ENCODE assay signal across 10 cellular contexts in genomic region chr1:15948091-15948591, GRCh38. TPM values are rescaled to one million over a fixed set of nuclear protein-coding genes. Genes with fewer than 3 reads are reported as not detected.
DNase-seq lines count a peak whose midpoint lies in the region; ATAC-seq and TF ChIP-seq lines count a peak whose summit lies in the region.
"Had no signal": no experiment of that assay in that cellular context is flagged by ENCODE, and none has a peak within 500 bp of the region (broad histone marks: within the 10 kb centered on the region; RNA-seq: fewer than 3 reads in every experiment).

No MANE protein-coding gene starts in this region.

- H3K4me1 ChIP-seq in skeletal muscle satellite cell (ENCODE audit: control insufficient read depth, insufficient read depth, low read length), result peaks cover 58% of the 10 kb centered on the region

- peaks cover 59% of the 10 kb centered on the region for H3K4me1 Mint-ChIP-seq in T-helper 17 cell
- H3K4me1 Mint-ChIP-seq in mesothelial cell of epicardium, result peaks cover 42% of the 10 kb centered on the region

- H3K27ac Mint-ChIP-seq in T-helper 17 cell, result peak overlapping the region; percentile 99
- H3K27ac Mint-ChIP-seq in mesothelial cell of epicardium, result no peak overlapping the region

- H3K36me3 ChIP-seq in skeletal muscle satellite cell (ENCODE audit: insufficient read depth, low read length), result peaks cover 43% of the 10 kb centered on the region

- ATAC-seq in T-helper 17 cell (no peak), GM21576 (IDR thresholded peaks at IDR 0.05; ENCODE audit: unreplicated experiment) (no peak)

- TF ChIP-seq CTCF in fibroblast of the aortic adventitia (IDR thresholded peaks at IDR 0.05; ENCODE audit: insufficient read depth, low read length) (no peak), mesothelial cell of epicardium (IDR thresholded peaks at IDR 0.05; ENCODE audit: unreplicated experiment) (no peak)

- H3K27me3 Mint-ChIP-seq in T-helper 17 cell (no peaks in the 10 kb centered on the region), mesothelial cell of epicardium (ENCODE audit: low read depth) (no peaks in the 10 kb centered on the region)

- H3K9ac ChIP-seq in skeletal muscle satellite cell (ENCODE audit: low read depth, low read length), result peak overlapping the region; percentile 95

- peaks cover 5% of the 10 kb centered on the region for H3K36me3 Mint-ChIP-seq in T-helper 17 cell (ENCODE audit: low read depth)
- H3K36me3 Mint-ChIP-seq in mesothelial cell of epicardium, result peaks cover 19% of the 10 kb centered on the region

- H3K27me3 ChIP-seq in skeletal muscle satellite cell (ENCODE audit: control insufficient read depth, insufficient read depth, low read length), result no peaks in the 10 kb centered on the region

- H3K4me3 Mint-ChIP-seq in T-helper 17 cell, result peak overlapping the region; percentile 70
- no peak overlapping the region for H3K4me3 Mint-ChIP-seq in mesothelial cell of epicardium

- no peaks in the 10 kb centered on the region for H3K9me3 ChIP-seq in T-helper 17 cell (ENCODE audit: control insufficient read depth, low read length, poor library complexity, severe bottlenecking)
- no peaks in the 10 kb centered on the region for H3K9me3 ChIP-seq in skeletal muscle satellite cell (replicated peaks; ENCODE audit: low read length)

- peak overlapping the region; percentile 91 for H3K4me2 ChIP-seq in skeletal muscle satellite cell (ENCODE audit: low read length)

- no peak overlapping the region for H3K4me3 ChIP-seq in fibroblast of the aortic adventitia (ENCODE audit: low read depth, low read length)
- peak overlapping the region; percentile 18 for H3K4me3 ChIP-seq in skeletal muscle satellite cell (ENCODE audit: low read length)

- no peaks in the 10 kb centered on the region for H3K9me3 Mint-ChIP-seq in mesothelial cell of epicardium

- DNase-seq in Daoy (ENCODE audit: low read depth), result peak; percentile 63
- DNase-seq in T-helper 17 cell, result no peak
- peak; percentile 18 for DNase-seq in fibroblast of the aortic adventitia (ENCODE audit: low read depth)
- no peak for DNase-seq in COR-L47 (lab: John Stamatoyannopoulos, UW)
- no peak for DNase-seq in mesothelial cell of epicardium (ENCODE audit: low spot score in 2 of 2, unreplicated experiment in 2 of 2)
- DNase-seq in cerebellar nuclear complex (lab: John Stamatoyannopoulos, UW), result no peak
- DNase-seq: DMS79 treated with DMSO at 0.1 percent for 48 hours had no signal

RNA-seq across cellular contexts. Expression of gene ZBTB17, which starts 27.8 kb away (rescaled TPM):
- total RNA-seq in Daoy (2014; rRNA removed; shearing (Covaris generic)), result 43.1 and 53.5 TPM in 2 replicates
- total RNA-seq in T-helper 17 cell (10 to 100 TPM; 71.7 to 99.0 TPM), fibroblast of the aortic adventitia (ENCODE audit: low replicate concordance) (13.8 and 21.7 TPM in 2 replicates), mesothelial cell of epicardium (46.0 to 48.6 TPM (median 48.6 TPM) in 3 replicates)
- total RNA-seq in skeletal muscle satellite cell (2012; rRNA removed), result 23.8 and 26.0 TPM in 2 replicates

RNA-seq across cellular contexts. Expression of gene SRARP, which starts 55.9 kb away (rescaled TPM):
- not detected in 2 replicates for total RNA-seq in Daoy (2014; rRNA removed; shearing (Covaris generic))
- not detected for total RNA-seq in T-helper 17 cell
- total RNA-seq in fibroblast of the aortic adventitia (ENCODE audit: low replicate concordance), result not detected in 2 replicates
- total RNA-seq in skeletal muscle satellite cell (2012; rRNA removed), result not detected in 2 replicates
- total RNA-seq in mesothelial cell of epicardium, result not detected in 3 replicates
- total RNA-seq: liver had no signal

Comparison
In these comparisons a context has a peak if more than half of its experiments do, and no peak if none do; other contexts are left out.
1. DNase-seq: peak in Daoy (single experiment) and fibroblast of the aortic adventitia (single experiment); none in T-helper 17 cell (0 of 3), COR-L47 (single experiment), mesothelial cell of epicardium (0 of 2) and cerebellar nuclear complex (0 of 2).